ENCODE assay signal across 8 cellular contexts in the genomic region with DNA sequence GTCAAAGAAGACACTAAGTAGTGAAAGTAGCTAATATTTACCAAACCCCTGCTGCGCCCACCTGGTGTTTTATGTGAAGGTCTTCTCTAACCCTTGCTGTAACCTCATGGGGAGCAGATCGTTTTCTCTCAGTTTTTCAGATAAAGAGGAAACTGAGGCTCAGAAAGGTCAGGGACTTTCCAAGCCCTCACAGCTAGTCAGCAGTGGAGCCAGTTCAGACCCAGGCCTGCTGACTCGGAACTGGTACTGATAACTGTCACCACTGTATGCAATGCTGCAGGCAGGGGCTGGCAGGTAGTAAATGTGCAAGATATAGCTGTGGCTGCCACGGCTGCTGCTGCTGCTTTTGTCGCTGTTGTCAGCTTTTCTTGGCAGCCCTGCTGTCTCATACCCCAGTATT.
DNase-seq lines count a peak whose midpoint lies in the region.

No MANE protein-coding gene starts in this region.

- H3K4me3 ChIP-seq in stomach smooth muscle (ENCODE audit: low read length in 2 of 2) = peak overlapping the region in 1 of 2 donors; percentile 54

- H3K36me3 Mint-ChIP-seq in activated CD4-positive, alpha-beta T cell treated with anti-CD3 and anti-CD28 coated beads, Interleukin-2, amount 10 ng/mL, durations not matched to agents 7 days and 5 days (ENCODE audit: low read depth) = peaks cover 49% of the 10 kb centered on the region

- H3K36me3 ChIP-seq in KOPT-K1 (ENCODE audit: insufficient read depth, low read length) = no peaks in the 10 kb centered on the region
- H3K36me3 ChIP-seq in stomach smooth muscle (ENCODE audit: control insufficient read depth in 2 of 2, insufficient read depth in 2 of 2, low read length in 2 of 2) = no peaks in the 10 kb centered on the region

- POLR2A ChIA-PET in activated CD4-positive, alpha-beta T cell treated with anti-CD3 and anti-CD28 coated beads, Interleukin-2, amount 10 ng/mL, durations not matched to agents 7 days and 5 days (lab: Charles Lee) = no interaction called here

- peak overlapping the region; percentile 94 for H3K4me3 Mint-ChIP-seq in activated CD4-positive, alpha-beta T cell treated with anti-CD3 and anti-CD28 coated beads, Interleukin-2, amount 10 ng/mL, durations not matched to agents 7 days and 5 days

- no peaks in the 10 kb centered on the region for H3K27me3 Mint-ChIP-seq in activated CD4-positive, alpha-beta T cell treated with anti-CD3 and anti-CD28 coated beads, Interleukin-2, amount 10 ng/mL, durations not matched to agents 7 days and 5 days

- H3K4me1 ChIP-seq in stomach smooth muscle (ENCODE audit: control insufficient read depth, insufficient read depth, low read length) = peaks cover 83% of the 10 kb centered on the region

- peak overlapping the region; percentile 55 to 90 for H3K9ac ChIP-seq in stomach smooth muscle (ENCODE audit: low read length in 2 of 2)

- peaks cover 68% of the 10 kb centered on the region for H3K4me1 Mint-ChIP-seq in activated CD4-positive, alpha-beta T cell treated with anti-CD3 and anti-CD28 coated beads, Interleukin-2, amount 10 ng/mL, durations not matched to agents 7 days and 5 days

- no peaks in the 10 kb centered on the region for H3K9me3 ChIP-seq in KOPT-K1 (ENCODE audit: insufficient read depth, low read length, poor library complexity, severe bottlenecking)
- H3K9me3 ChIP-seq in stomach smooth muscle (ENCODE audit: control insufficient read depth in 2 of 2, low read length in 2 of 2) = no peaks in the 10 kb centered on the region

- no peaks in the 10 kb centered on the region for H3K9me3 Mint-ChIP-seq in activated CD4-positive, alpha-beta T cell treated with anti-CD3 and anti-CD28 coated beads, Interleukin-2, amount 10 ng/mL, durations not matched to agents 7 days and 5 days

- CTCF ChIA-PET in activated CD4-positive, alpha-beta T cell treated with anti-CD3 and anti-CD28 coated beads, Interleukin-2, amount 10 ng/mL, durations not matched to agents 7 days and 5 days (lab: Charles Lee) = interaction anchor here (0.7 to 5.8 kb wide), 10 partner anchors 9 to 124 kb away, joined by 3 to 22 read pairs (median 4); no protein-coding TSS in a partner anchor

- no peaks in the 10 kb centered on the region for H3K27me3 ChIP-seq in stomach smooth muscle (ENCODE audit: control insufficient read depth in 1 of 2, insufficient read depth in 2 of 2, low read length in 2 of 2)

- H3K27ac ChIP-seq in KOPT-K1 (ENCODE audit: low read depth, low read length, poor library complexity, severe bottlenecking) (peak overlapping the region; percentile 99), epithelial cell of prostate (peak overlapping the region; percentile 99), stomach smooth muscle (ENCODE audit: low read length) (peak overlapping the region; percentile 89)

- DNase-seq in activated CD4-positive, alpha-beta T cell treated with anti-CD3 and anti-CD28 coated beads, Interleukin-2, amount 10 ng/mL, durations not matched to agents 7 days and 5 days = peak; percentile 46
- no peak for DNase-seq in activated CD4-positive, alpha-beta T cell treated with anti-CD3 and anti-CD28 coated beads for 1 hour
- DNase-seq in epithelial cell of prostate (ENCODE audit: low read depth, low spot score) (no peak), HK-2 (ENCODE audit: unreplicated experiment) (no peak), activated gamma-delta T cell treated with Interleukin-2 at 50 U/mL for 16 hours (no peak), NK-92 (lab: John Stamatoyannopoulos, UW; ENCODE audit: unreplicated experiment) (no peak)

- peak overlapping the region; percentile 95 for H3K27ac Mint-ChIP-seq in activated CD4-positive, alpha-beta T cell treated with anti-CD3 and anti-CD28 coated beads, Interleukin-2, amount 10 ng/mL, durations not matched to agents 7 days and 5 days
